35 cellular contexts compared by ENCODE assay signal in genomic region chr11:16322190-16322589, GRCh38. TPM values are rescaled to one million over a fixed set of nuclear protein-coding genes. Genes with fewer than 3 reads are reported as not detected.
"Had no signal": no experiment of that assay in that cellular context is flagged by ENCODE, and none has a peak within 500 bp of the region (broad histone marks: within the 10 kb centered on the region; RNA-seq: fewer than 3 reads in every experiment).

No MANE protein-coding gene starts in this region.

- H3K27me3 ChIP-seq: MG63 had no signal

- DNase-seq: Karpas-422, Kasumi-1, MG63, MM.1S, MV-4-11, NCI-H1048, NCI-H1092, NCI-H1092 treated with DMSO at 0.1 percent for 48 hours, NCI-H1105, NCI-H1105 treated with DMSO at 0.1 percent for 48 hours, NCI-H1417, NCI-H1417 treated with DMSO at 0.1 percent for 48 hours, NCI-H1436, NCI-H1436 treated with DMSO at 0.1 percent for 48 hours, NCI-H146, NCI-H1694, NCI-H1694 treated with DMSO at 0.1 percent for 48 hours, NCI-H187, NCI-H187 treated with DMSO at 0.1 percent for 48 hours, NCI-H1930, NCI-H2029, NCI-H2029 treated with DMSO at 0.1 percent for 48 hours, NCI-H2081, NCI-H2081 treated with DMSO at 0.1 percent for 48 hours, NCI-H2107, NCI-H2171, NCI-H2171 treated with DMSO at 0.1 percent for 48 hours, NCI-H2227 treated with DMSO at 0.1 percent for 48 hours, NCI-H226, NCI-H345, NCI-H446, NCI-H446 treated with DMSO at 0.1 percent for 48 hours, NCI-H510A, NCI-H510A treated with DMSO at 0.1 percent for 48 hours had no signal

- H3K9me3 ChIP-seq: MG63 had no signal

- H3K36me3 ChIP-seq: MG63 had no signal

- H3K4me3 ChIP-seq: MG63 had no signal

RNA-seq across cellular contexts. Expression of gene SOX6, which starts 34.2 kb away (rescaled TPM):
- total RNA-seq: M059J had no signal
